ENCODE assay signal across 8 cellular contexts in the genomic region with DNA sequence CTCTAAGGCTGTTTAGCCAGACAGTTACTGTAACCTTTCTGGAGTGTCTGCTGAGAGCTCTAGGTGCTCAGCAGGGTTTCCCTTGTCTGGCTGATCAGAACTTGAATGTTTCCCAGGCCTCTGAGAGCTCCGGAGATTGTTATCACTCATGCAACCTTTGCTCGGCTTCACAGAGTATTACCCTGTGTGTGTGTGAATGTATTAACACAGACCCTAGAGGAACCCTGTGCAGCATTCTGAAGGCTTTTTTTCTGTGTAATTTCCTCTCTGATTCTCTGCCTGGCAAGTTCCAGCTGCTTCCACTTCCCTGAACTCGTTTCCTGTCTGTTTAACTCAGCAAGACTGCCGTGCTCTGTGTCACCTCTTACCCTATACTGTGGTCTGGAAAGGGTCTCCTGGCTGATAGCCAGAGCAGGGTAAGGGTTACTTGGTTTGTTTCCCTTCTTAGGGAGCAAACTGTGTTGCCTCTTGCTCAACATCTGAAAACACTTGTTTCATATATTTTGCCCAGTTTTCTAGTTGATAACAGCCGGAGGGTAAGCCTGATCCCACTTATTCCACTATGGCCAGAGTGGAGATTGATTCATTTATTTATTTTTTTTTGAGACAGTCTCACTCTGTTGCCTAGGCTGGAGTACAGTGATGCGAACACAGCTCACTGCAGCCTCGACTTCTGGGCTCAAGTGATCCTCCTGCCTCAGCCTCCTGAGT. TPM values are rescaled to one million over a fixed set of nuclear protein-coding genes. Genes with fewer than 3 reads are reported as not detected.
A peak's percentile ranks its signal among the peaks of the same experiment; 100 is the strongest.
DNase-seq lines count a peak whose midpoint lies in the region; ATAC-seq and TF ChIP-seq lines count a peak whose summit lies in the region.
"Had no signal": no experiment of that assay in that cellular context is flagged by ENCODE, and none has a peak within 500 bp of the region (broad histone marks: within the 10 kb centered on the region; RNA-seq: fewer than 3 reads in every experiment).

No MANE protein-coding gene starts in this region.

- peak overlapping the region; percentile 83 for H3K27ac ChIP-seq in cardiac muscle cell
- H3K27ac ChIP-seq in skin epidermis: peak overlapping the region in 13 of 21 experiments; percentile 13 to 85 (median 55)

- no peaks in the 10 kb centered on the region for H3K27me3 ChIP-seq in cardiac muscle cell

- no peak for TF ChIP-seq CTCF in cardiac muscle cell (IDR thresholded peaks at IDR 0.05; ENCODE audit: low read depth, low read length)

- peaks cover 2% of the 10 kb centered on the region for H3K36me3 ChIP-seq in cardiac muscle cell

- H3K4me3 ChIP-seq in cardiac muscle cell (no peak overlapping the region), skin epidermis (no peak overlapping the region)

- DNase-seq in HuH-7 (ENCODE audit: low spot score) (peak; percentile 59), SKM-1 (lab: John Stamatoyannopoulos, UW; ENCODE audit: unreplicated experiment) (peak; percentile 96), cardiac muscle cell (ENCODE audit: low read depth in 1 of 2, low spot score in 1 of 2) (peak; percentile 14 to 52), DMS 273 treated with DMSO at 0.1 percent for 48 hours (lab: John Stamatoyannopoulos, UW) (no peak)

- peaks cover 12% of the 10 kb centered on the region for H3K4me1 ChIP-seq in cardiac muscle cell (ENCODE audit: low read depth)

- no peaks in the 10 kb centered on the region for H3K9me3 ChIP-seq in cardiac muscle cell (ENCODE audit: low read depth)

- no peak for ATAC-seq in HG03039 (IDR thresholded peaks at IDR 0.05; ENCODE audit: unreplicated experiment)
- ATAC-seq in GM21825 (IDR thresholded peaks at IDR 0.05; ENCODE audit: unreplicated experiment): no peak
- ATAC-seq: HCT116 had no signal

RNA-seq across cellular contexts. Expression of a gene that starts 21.7 kb away (rescaled TPM):
- 106 and 110 TPM in 2 replicates for total RNA-seq in cardiac muscle cell
- 55.8 and 56.6 TPM in 2 replicates for polyA plus RNA-seq in cardiac muscle cell

RNA-seq across cellular contexts. Expression of a gene that starts 21.8 kb away (rescaled TPM):
- total RNA-seq in cardiac muscle cell: 12.8 and 24.3 TPM in 2 replicates
- polyA plus RNA-seq in cardiac muscle cell: 18.4 and 24.4 TPM in 2 replicates
